ENCODE assay signal across 1 cellular context in the genomic region with DNA sequence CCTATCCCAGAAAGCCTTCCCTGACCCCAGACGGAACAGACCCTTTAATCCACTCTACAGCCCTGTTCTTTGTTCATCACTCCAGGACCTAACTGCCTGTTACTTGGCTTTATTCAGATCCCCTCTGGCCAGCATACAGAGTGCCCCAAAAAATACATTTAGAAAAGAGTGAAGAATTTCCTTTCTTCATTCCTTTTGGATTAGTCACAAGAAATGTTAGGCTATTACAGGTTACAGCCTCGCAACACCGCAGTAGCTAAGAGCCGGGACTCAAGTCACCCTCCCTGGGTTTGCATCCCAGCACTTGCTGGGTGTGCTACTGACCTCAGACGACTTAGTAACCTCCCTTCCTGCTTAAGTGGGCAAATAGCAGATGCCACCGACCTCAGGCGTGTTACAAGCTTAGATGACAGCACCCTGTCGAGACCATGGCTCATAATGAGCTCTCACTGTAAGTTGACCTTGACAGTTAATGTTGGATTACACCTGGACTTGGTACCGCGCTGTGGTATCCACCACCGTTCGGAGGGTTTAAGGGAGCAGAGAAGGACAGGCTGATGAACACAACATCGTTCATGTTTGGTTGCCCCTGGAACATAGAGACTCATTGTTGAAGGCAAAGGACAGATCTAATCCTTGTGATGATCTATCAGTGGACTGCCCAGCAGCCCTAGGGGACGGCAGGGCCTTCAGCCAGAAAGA.
TF ChIP-seq lines count a peak whose summit lies in the region.

No MANE protein-coding gene starts in this region.

TF ChIP-seq in GM23338, 12 proteins besides CTCF, POLR2A, EP300 and RAD21 (continued from another document):
- no peak for TF ChIP-seq REST (IDR thresholded peaks at IDR 0.05; ENCODE audit: unreplicated experiment)
- TF ChIP-seq, protein P1, sequence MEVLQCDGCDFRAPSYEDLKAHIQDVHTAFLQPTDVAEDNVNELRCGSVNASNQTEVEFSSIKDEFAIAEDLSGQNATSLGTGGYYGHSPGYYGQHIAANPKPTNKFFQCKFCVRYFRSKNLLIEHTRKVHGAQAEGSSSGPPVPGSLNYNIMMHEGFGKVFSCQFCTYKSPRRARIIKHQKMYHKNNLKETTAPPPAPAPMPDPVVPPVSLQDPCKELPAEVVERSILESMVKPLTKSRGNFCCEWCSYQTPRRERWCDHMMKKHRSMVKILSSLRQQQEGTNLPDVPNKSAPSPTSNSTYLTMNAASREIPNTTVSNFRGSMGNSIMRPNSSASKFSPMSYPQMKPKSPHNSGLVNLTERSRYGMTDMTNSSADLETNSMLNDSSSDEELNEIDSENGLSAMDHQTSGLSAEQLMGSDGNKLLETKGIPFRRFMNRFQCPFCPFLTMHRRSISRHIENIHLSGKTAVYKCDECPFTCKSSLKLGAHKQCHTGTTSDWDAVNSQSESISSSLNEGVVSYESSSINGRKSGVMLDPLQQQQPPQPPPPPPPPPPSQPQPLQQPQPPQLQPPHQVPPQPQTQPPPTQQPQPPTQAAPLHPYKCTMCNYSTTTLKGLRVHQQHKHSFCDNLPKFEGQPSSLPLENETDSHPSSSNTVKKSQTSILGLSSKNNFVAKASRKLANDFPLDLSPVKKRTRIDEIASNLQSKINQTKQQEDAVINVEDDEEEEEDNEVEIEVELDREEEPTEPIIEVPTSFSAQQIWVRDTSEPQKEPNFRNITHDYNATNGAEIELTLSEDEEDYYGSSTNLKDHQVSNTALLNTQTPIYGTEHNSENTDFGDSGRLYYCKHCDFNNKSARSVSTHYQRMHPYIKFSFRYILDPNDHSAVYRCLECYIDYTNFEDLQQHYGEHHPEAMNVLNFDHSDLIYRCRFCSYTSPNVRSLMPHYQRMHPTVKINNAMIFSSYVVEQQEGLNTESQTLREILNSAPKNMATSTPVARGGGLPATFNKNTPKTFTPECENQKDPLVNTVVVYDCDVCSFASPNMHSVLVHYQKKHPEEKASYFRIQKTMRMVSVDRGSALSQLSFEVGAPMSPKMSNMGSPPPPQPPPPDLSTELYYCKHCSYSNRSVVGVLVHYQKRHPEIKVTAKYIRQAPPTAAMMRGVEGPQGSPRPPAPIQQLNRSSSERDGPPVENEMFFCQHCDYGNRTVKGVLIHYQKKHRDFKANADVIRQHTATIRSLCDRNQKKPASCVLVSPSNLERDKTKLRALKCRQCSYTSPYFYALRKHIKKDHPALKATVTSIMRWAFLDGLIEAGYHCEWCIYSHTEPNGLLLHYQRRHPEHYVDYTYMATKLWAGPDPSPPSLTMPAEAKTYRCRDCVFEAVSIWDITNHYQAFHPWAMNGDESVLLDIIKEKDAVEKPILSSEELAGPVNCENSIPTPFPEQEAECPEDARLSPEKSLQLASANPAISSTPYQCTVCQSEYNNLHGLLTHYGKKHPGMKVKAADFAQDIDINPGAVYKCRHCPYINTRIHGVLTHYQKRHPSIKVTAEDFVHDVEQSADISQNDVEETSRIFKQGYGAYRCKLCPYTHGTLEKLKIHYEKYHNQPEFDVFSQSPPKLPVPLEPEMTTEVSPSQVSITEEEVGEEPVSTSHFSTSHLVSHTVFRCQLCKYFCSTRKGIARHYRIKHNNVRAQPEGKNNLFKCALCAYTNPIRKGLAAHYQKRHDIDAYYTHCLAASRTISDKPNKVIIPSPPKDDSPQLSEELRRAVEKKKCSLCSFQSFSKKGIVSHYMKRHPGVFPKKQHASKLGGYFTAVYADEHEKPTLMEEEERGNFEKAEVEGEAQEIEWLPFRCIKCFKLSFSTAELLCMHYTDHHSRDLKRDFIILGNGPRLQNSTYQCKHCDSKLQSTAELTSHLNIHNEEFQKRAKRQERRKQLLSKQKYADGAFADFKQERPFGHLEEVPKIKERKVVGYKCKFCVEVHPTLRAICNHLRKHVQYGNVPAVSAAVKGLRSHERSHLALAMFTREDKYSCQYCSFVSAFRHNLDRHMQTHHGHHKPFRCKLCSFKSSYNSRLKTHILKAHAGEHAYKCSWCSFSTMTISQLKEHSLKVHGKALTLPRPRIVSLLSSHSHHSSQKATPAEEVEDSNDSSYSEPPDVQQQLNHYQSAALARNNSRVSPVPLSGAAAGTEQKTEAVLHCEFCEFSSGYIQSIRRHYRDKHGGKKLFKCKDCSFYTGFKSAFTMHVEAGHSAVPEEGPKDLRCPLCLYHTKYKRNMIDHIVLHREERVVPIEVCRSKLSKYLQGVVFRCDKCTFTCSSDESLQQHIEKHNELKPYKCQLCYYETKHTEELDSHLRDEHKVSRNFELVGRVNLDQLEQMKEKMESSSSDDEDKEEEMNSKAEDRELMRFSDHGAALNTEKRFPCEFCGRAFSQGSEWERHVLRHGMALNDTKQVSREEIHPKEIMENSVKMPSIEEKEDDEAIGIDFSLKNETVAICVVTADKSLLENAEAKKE (CRISPR knock-in tag; IDR thresholded peaks at IDR 0.05), result no peak
- TF ChIP-seq ZNF114 (CRISPR knock-in tag; IDR thresholded peaks at IDR 0.05), result no peak
- TF ChIP-seq, protein P2, sequence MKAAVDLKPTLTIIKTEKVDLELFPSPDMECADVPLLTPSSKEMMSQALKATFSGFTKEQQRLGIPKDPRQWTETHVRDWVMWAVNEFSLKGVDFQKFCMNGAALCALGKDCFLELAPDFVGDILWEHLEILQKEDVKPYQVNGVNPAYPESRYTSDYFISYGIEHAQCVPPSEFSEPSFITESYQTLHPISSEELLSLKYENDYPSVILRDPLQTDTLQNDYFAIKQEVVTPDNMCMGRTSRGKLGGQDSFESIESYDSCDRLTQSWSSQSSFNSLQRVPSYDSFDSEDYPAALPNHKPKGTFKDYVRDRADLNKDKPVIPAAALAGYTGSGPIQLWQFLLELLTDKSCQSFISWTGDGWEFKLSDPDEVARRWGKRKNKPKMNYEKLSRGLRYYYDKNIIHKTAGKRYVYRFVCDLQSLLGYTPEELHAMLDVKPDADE (IDR thresholded peaks at IDR 0.05), result no peak
- no peak for TF ChIP-seq ZNF331 (CRISPR knock-in tag; IDR thresholded peaks at IDR 0.05; ENCODE audit: low read depth)
- TF ChIP-seq JUNB (IDR thresholded peaks at IDR 0.05; ENCODE audit: unreplicated experiment), result no peak
- no peak for TF ChIP-seq NANOG (IDR thresholded peaks at IDR 0.05; ENCODE audit: borderline replicate concordance)
- no peak for TF ChIP-seq CREB1 (CRISPR knock-in tag; IDR thresholded peaks at IDR 0.05; ENCODE audit: low read depth)
- TF ChIP-seq POLR2AphosphoS5 (IDR thresholded peaks at IDR 0.05; ENCODE audit: low read depth), result no peak
